In genomic region chr2:149448315-149448714, GRCh38 we compare ENCODE assay signal across 19 cellular contexts.
DNase-seq lines count a peak whose midpoint lies in the region; ATAC-seq and TF ChIP-seq lines count a peak whose summit lies in the region.
"Had no signal": no experiment of that assay in that cellular context is flagged by ENCODE, and none has a peak within 500 bp of the region (broad histone marks: within the 10 kb centered on the region; RNA-seq: fewer than 3 reads in every experiment).

No MANE protein-coding gene starts in this region.

- CTCF ChIA-PET in activated CD4-positive, alpha-beta T cell treated with anti-CD3 and anti-CD28 coated beads for 36 hours (lab: Charles Lee): no interaction called here

- H3K4me3 Mint-ChIP-seq in GM23338: no peak overlapping the region
- H3K4me3 Mint-ChIP-seq in endodermal cell: no peak overlapping the region
- H3K4me3 Mint-ChIP-seq in activated CD4-positive, alpha-beta T cell treated with anti-CD3 and anti-CD28 coated beads for 36 hours: no peak overlapping the region
- H3K4me3 Mint-ChIP-seq: CD14-positive monocyte; CD4-positive, alpha-beta memory T cell; HFFc6; IgD-negative memory B cell had no signal

- no peak overlapping the region for H3K23ac ChIP-seq in trophoblast cell (ENCODE audit: low read length)

- H3K36me3 Mint-ChIP-seq in GM23338 (ENCODE audit: low read depth): peaks cover 3% of the 10 kb centered on the region; the same call in 2 of the 3 replicates
- peaks cover 3% of the 10 kb centered on the region for H3K36me3 Mint-ChIP-seq in endodermal cell (ENCODE audit: low read depth)
- no peaks in the 10 kb centered on the region for H3K36me3 Mint-ChIP-seq in activated CD4-positive, alpha-beta T cell treated with anti-CD3 and anti-CD28 coated beads for 36 hours (ENCODE audit: low read depth)
- H3K36me3 Mint-ChIP-seq: CD14-positive monocyte; CD4-positive, alpha-beta memory T cell; IgD-negative memory B cell had no signal

- H3K9ac ChIP-seq in Karpas-422 (ENCODE audit: low read length) (no peak overlapping the region), endodermal cell (ENCODE audit: extremely low read depth, low read length, poor library complexity, severe bottlenecking) (no peak overlapping the region), trophoblast cell (ENCODE audit: low read length) (no peak overlapping the region)
- H3K9ac ChIP-seq: BLaER1 had no signal

- peaks cover 33% of the 10 kb centered on the region for H3K79me1 ChIP-seq in trophoblast cell (ENCODE audit: low read length)

- no peak overlapping the region for H3K4ac ChIP-seq in trophoblast cell (ENCODE audit: low read depth, low read length)

- H3K27ac Mint-ChIP-seq in GM23338: no peak overlapping the region
- H3K27ac Mint-ChIP-seq in endodermal cell: no peak overlapping the region
- H3K27ac Mint-ChIP-seq in activated CD4-positive, alpha-beta T cell treated with anti-CD3 and anti-CD28 coated beads for 36 hours: no peak overlapping the region
- H3K27ac Mint-ChIP-seq: CD4-positive, alpha-beta memory T cell; HFFc6; IgD-negative memory B cell had no signal

- no peak overlapping the region for H2BK120ac ChIP-seq in trophoblast cell (ENCODE audit: insufficient read depth, low read length, poor library complexity)

- no peaks in the 10 kb centered on the region for H3K9me3 ChIP-seq in Karpas-422 (ENCODE audit: low read length)
- H3K9me3 ChIP-seq in endodermal cell (ENCODE audit: control insufficient read depth, low read length): no peaks in the 10 kb centered on the region
- no peaks in the 10 kb centered on the region for H3K9me3 ChIP-seq in trophoblast cell (ENCODE audit: insufficient read depth, low read depth, low read length)
- H3K9me3 ChIP-seq: BLaER1 had no signal

- H2BK5ac ChIP-seq in trophoblast cell (ENCODE audit: low read depth, low read length, poor library complexity): peak overlapping the region; percentile 16

- H3K9me3 Mint-ChIP-seq in GM23338 (no peaks in the 10 kb centered on the region; the same call in 2 of the 3 replicates), endodermal cell (no peaks in the 10 kb centered on the region)
- no peaks in the 10 kb centered on the region for H3K9me3 Mint-ChIP-seq in activated CD4-positive, alpha-beta T cell treated with anti-CD3 and anti-CD28 coated beads for 36 hours (ENCODE audit: low read depth)
- H3K9me3 Mint-ChIP-seq: CD4-positive, alpha-beta memory T cell; HFFc6; IgD-negative memory B cell had no signal

- H3K36me3 ChIP-seq in GM23338 (ENCODE audit: insufficient read depth) (no peaks in the 10 kb centered on the region), Karpas-422 (ENCODE audit: insufficient read depth, low read length) (no peaks in the 10 kb centered on the region), endodermal cell (ENCODE audit: control insufficient read depth, insufficient read depth, low read length) (no peaks in the 10 kb centered on the region), trophoblast cell (ENCODE audit: control insufficient read depth in 1 of 2, insufficient read depth in 2 of 2, low read length in 2 of 2) (peaks cover 0 to 8% of the 10 kb centered on the region in 2 experiments)
- H3K36me3 ChIP-seq: BLaER1 had no signal

- POLR2A ChIA-PET in activated CD4-positive, alpha-beta T cell treated with anti-CD3 and anti-CD28 coated beads for 36 hours (lab: Charles Lee): no interaction called here

- H3K27me3 ChIP-seq in GM23338 (ENCODE audit: insufficient read depth): peaks cover 30% of the 10 kb centered on the region
- H3K27me3 ChIP-seq in Karpas-422 (ENCODE audit: low read length): no peaks in the 10 kb centered on the region
- no peaks in the 10 kb centered on the region for H3K27me3 ChIP-seq in endodermal cell (ENCODE audit: control insufficient read depth, insufficient read depth, low read length, poor library complexity, severe bottlenecking)
- H3K27me3 ChIP-seq in trophoblast cell (ENCODE audit: insufficient read depth, low read length): no peaks in the 10 kb centered on the region
- H3K27me3 ChIP-seq: BLaER1 had no signal

- H3K18ac ChIP-seq in trophoblast cell (ENCODE audit: low read length): no peak overlapping the region

- H2AFZ ChIP-seq in GM23338 (no peak overlapping the region), Karpas-422 (ENCODE audit: low read length) (no peak overlapping the region), trophoblast cell (ENCODE audit: insufficient read depth, low read length, poor library complexity) (no peak overlapping the region)

- H4K91ac ChIP-seq in trophoblast cell (ENCODE audit: low read depth, low read length): peak overlapping the region; percentile 45

- H3K27ac ChIP-seq in GM23338 (ENCODE audit: low read depth) (no peak overlapping the region), Karpas-422 (ENCODE audit: low read length) (no peak overlapping the region), endodermal cell (ENCODE audit: low read depth, low read length) (no peak overlapping the region), trophoblast cell (ENCODE audit: low read depth, low read length) (peak overlapping the region; percentile 90)
- H3K27ac ChIP-seq: BLaER1 had no signal

- H3K9me2 ChIP-seq in GM23338 (ENCODE audit: insufficient read depth) (no peaks in the 10 kb centered on the region), Karpas-422 (replicated peaks; ENCODE audit: insufficient read depth, low read length) (no peaks in the 10 kb centered on the region)

- no peak overlapping the region for H3K14ac ChIP-seq in trophoblast cell (ENCODE audit: low read length)

- H3K4me1 ChIP-seq in GM23338 (ENCODE audit: insufficient read depth) (0 out of 2 replicates have a peak, but pooled peaks cover 11% of the 10 kb centered on the region), Karpas-422 (ENCODE audit: low read length) (no peaks in the 10 kb centered on the region), endodermal cell (ENCODE audit: control insufficient read depth, insufficient read depth, low read length) (no peaks in the 10 kb centered on the region), trophoblast cell (ENCODE audit: control insufficient read depth in 1 of 2, insufficient read depth in 2 of 2, low read length in 2 of 2) (peaks cover 14 to 17% of the 10 kb centered on the region in 2 experiments)
- H3K4me1 ChIP-seq: BLaER1 had no signal

- no peak overlapping the region for H4K8ac ChIP-seq in trophoblast cell (ENCODE audit: low read depth, low read length)

- H3K4me2 ChIP-seq in GM23338 (no peak overlapping the region), Karpas-422 (ENCODE audit: low read depth, low read length, poor library complexity, severe bottlenecking) (no peak overlapping the region), trophoblast cell (ENCODE audit: low read length) (no peak overlapping the region)
- H3K4me2 ChIP-seq: BLaER1 had no signal

- H3K4me3 ChIP-seq in GM23338: no peak overlapping the region
- H3K4me3 ChIP-seq in Karpas-422 (ENCODE audit: low read length): no peak overlapping the region
- no peak overlapping the region for H3K4me3 ChIP-seq in endodermal cell (ENCODE audit: low read length)
- H3K4me3 ChIP-seq in trophoblast cell (ENCODE audit: low read depth, low read length): no peak overlapping the region
- H3K4me3 ChIP-seq: BLaER1 had no signal

- no peak overlapping the region for H4K12ac ChIP-seq in trophoblast cell (ENCODE audit: low read depth, low read length)

- peak; percentile 41; the same call in 2 of the 3 replicates for ATAC-seq in GM23338
- no peak for ATAC-seq in activated CD4-positive, alpha-beta T cell treated with anti-CD3 and anti-CD28 coated beads for 36 hours
- ATAC-seq: HCT116, HepG2 had no signal

- DNase-seq in GM23338 (ENCODE audit: low spot score) (no peak), Karpas-422 (peak; percentile 42), endodermal cell (no peak), trophoblast cell (no peak), germinal center (ENCODE audit: low spot score) (no peak), NCI-H146 treated with DMSO at 0.1 percent for 48 hours (lab: John Stamatoyannopoulos, UW; ENCODE audit: unreplicated experiment) (no peak)
- no peak for DNase-seq in activated CD4-positive, alpha-beta T cell treated with anti-CD3 and anti-CD28 coated beads for 36 hours
- DNase-seq: 8988T; CD4-positive, alpha-beta memory T cell; DMS153; DMS79; GDM1; GOT3; HFFc6 had no signal

- H2BK12ac ChIP-seq in trophoblast cell (ENCODE audit: low read length): no peak overlapping the region

- 82% methylated on average over 1 of the region's 2 CpGs; no CpG with 5 or more reads in 1 of the 2 experiments for WGBS in endodermal cell (ENCODE audit: insufficient coverage in 1 of 2, insufficient read length in 1 of 2), 2 experiments
- WGBS in trophoblast cell (ENCODE audit: extremely low coverage, insufficient coverage, insufficient read length): no CpG with 5 or more reads among the region's 2 CpGs

- TF ChIP-seq CTCF in GM23338 (conservative IDR thresholded peaks at IDR 0.05; ENCODE audit: low read depth in 2 of 2) (peak; percentile 18 to 47; a peak in 3 of 4 replicates), endodermal cell (conservative IDR thresholded peaks at IDR 0.05) (peak; percentile 46)

- H3K27me3 Mint-ChIP-seq in GM23338 (ENCODE audit: insufficient read depth, low read depth, poor library complexity) (peaks cover 27% of the 10 kb centered on the region), endodermal cell (ENCODE audit: insufficient read depth) (peaks cover 24% of the 10 kb centered on the region)
- no peaks in the 10 kb centered on the region for H3K27me3 Mint-ChIP-seq in activated CD4-positive, alpha-beta T cell treated with anti-CD3 and anti-CD28 coated beads for 36 hours

- no peaks in the 10 kb centered on the region for H3F3A ChIP-seq in GM23338 (replicated peaks; ENCODE audit: low read depth)

- intact Hi-C loops in activated CD4-positive, alpha-beta T cell treated with anti-CD3 and anti-CD28 coated beads for 36 hours (cut with DNase I, micrococcal nuclease): no loop called here

- H3K79me2 ChIP-seq in GM23338 (replicated peaks; ENCODE audit: insufficient read depth) (no peaks in the 10 kb centered on the region), Karpas-422 (ENCODE audit: low read length) (no peaks in the 10 kb centered on the region), trophoblast cell (ENCODE audit: control insufficient read depth, insufficient read depth, low read length, poor library complexity) (peaks cover 3% of the 10 kb centered on the region)

- H4K20me1 ChIP-seq in GM23338 (replicated peaks; ENCODE audit: insufficient read depth) (peaks cover 12% of the 10 kb centered on the region; the same call in 1 of the 2 replicates), Karpas-422 (ENCODE audit: insufficient read depth, low read depth, low read length) (no peaks in the 10 kb centered on the region)
- H4K20me1 ChIP-seq: BLaER1 had no signal

- H2AK5ac ChIP-seq in trophoblast cell (ENCODE audit: low read length): no peak overlapping the region

- H3K4me1 Mint-ChIP-seq in GM23338 (peaks cover 20% of the 10 kb centered on the region), endodermal cell (peaks cover 10% of the 10 kb centered on the region)
- H3K4me1 Mint-ChIP-seq in activated CD4-positive, alpha-beta T cell treated with anti-CD3 and anti-CD28 coated beads for 36 hours: no peaks in the 10 kb centered on the region
- H3K4me1 Mint-ChIP-seq: CD14-positive monocyte; CD4-positive, alpha-beta memory T cell; IgD-negative memory B cell had no signal

TF ChIP-seq in GM23338, 12 proteins besides CTCF, POLR2A, EP300 and RAD21 (continues in another document):
- TF ChIP-seq NANOG (IDR thresholded peaks at IDR 0.05; ENCODE audit: borderline replicate concordance) (no peak), ZNF331 (CRISPR knock-in tag; IDR thresholded peaks at IDR 0.05; ENCODE audit: low read depth) (no peak)
